ENCODE assay signal across 18 cellular contexts in genomic region chr16:89243664-89244063, GRCh38. TPM values are rescaled to one million over a fixed set of nuclear protein-coding genes. Genes with fewer than 3 reads are reported as not detected.
A peak's percentile ranks its signal among the peaks of the same experiment; 100 is the strongest.
DNase-seq lines count a peak whose midpoint lies in the region; ATAC-seq and TF ChIP-seq lines count a peak whose summit lies in the region.
"Had no signal": no experiment of that assay in that cellular context is flagged by ENCODE, and none has a peak within 500 bp of the region (broad histone marks: within the 10 kb centered on the region; RNA-seq: fewer than 3 reads in every experiment).

No MANE protein-coding gene starts in this region.

- H3K4me3 Mint-ChIP-seq in activated naive CD4-positive, alpha-beta T cell treated with anti-CD3 and anti-CD28 coated beads, Interleukin-2, amount 10 ng/mL, durations not matched to agents 7 days and 5 days, result no peak overlapping the region
- H3K4me3 Mint-ChIP-seq in IgD-negative memory B cell, result peak overlapping the region in 1 of 4 donors; percentile 17
- H3K4me3 Mint-ChIP-seq in immature natural killer cell, result peak overlapping the region in 1 of 5 donors; percentile 57
- H3K4me3 Mint-ChIP-seq in type B pancreatic cell, result peak overlapping the region; percentile 67

- no peak for ATAC-seq in activated naive CD4-positive, alpha-beta T cell treated with anti-CD3 and anti-CD28 coated beads, Interleukin-2, amount 50 U/mL, for 72 hours
- ATAC-seq: activated T-cell treated with anti-CD3 and anti-CD28 coated beads, Interleukin-2, amount 50 U/mL, for 4 hours had no signal

- H3K9me3 Mint-ChIP-seq in activated naive CD4-positive, alpha-beta T cell treated with anti-CD3 and anti-CD28 coated beads, Interleukin-2, amount 50 U/mL, for 72 hours, result no peaks in the 10 kb centered on the region
- peaks cover 2% of the 10 kb centered on the region for H3K9me3 Mint-ChIP-seq in activated naive CD4-positive, alpha-beta T cell treated with anti-CD3 and anti-CD28 coated beads, Interleukin-2, amount 10 ng/mL, durations not matched to agents 7 days and 5 days
- H3K9me3 Mint-ChIP-seq in IgD-negative memory B cell (no peaks in the 10 kb centered on the region), immature natural killer cell (no peaks in the 10 kb centered on the region), type B pancreatic cell (no peaks in the 10 kb centered on the region)
- H3K9me3 Mint-ChIP-seq: activated CD4-positive, alpha-beta memory T cell treated with anti-CD3 and anti-CD28 coated beads, Interleukin-2, amount 10 ng/mL, durations not matched to agents 7 days and 5 days; activated T-cell treated with anti-CD3 and anti-CD28 coated beads, Interleukin-2, amount 50 U/mL, for 4 hours had no signal

- CTCF ChIA-PET in activated naive CD4-positive, alpha-beta T cell treated with anti-CD3 and anti-CD28 coated beads, Interleukin-2, amount 10 ng/mL, durations not matched to agents 7 days and 5 days (lab: Charles Lee), result no interaction called here

- peaks cover 0 to 14% of the 10 kb centered on the region in 2 donors for H3K36me3 Mint-ChIP-seq in activated naive CD4-positive, alpha-beta T cell treated with anti-CD3 and anti-CD28 coated beads, Interleukin-2, amount 50 U/mL, for 72 hours
- H3K36me3 Mint-ChIP-seq in activated naive CD4-positive, alpha-beta T cell treated with anti-CD3 and anti-CD28 coated beads, Interleukin-2, amount 10 ng/mL, durations not matched to agents 7 days and 5 days, result peaks cover 1% of the 10 kb centered on the region
- H3K36me3 Mint-ChIP-seq in IgD-negative memory B cell (no peaks in the 10 kb centered on the region), immature natural killer cell (no peaks in the 10 kb centered on the region), type B pancreatic cell (peaks cover under 1% of the 10 kb centered on the region)

- H3K4me1 Mint-ChIP-seq in activated naive CD4-positive, alpha-beta T cell treated with anti-CD3 and anti-CD28 coated beads, Interleukin-2, amount 10 ng/mL, durations not matched to agents 7 days and 5 days, result peaks cover 32% of the 10 kb centered on the region
- peaks cover 3 to 10% (median 9%) of the 10 kb centered on the region in 3 donors for H3K4me1 Mint-ChIP-seq in IgD-negative memory B cell
- peaks cover 23% of the 10 kb centered on the region in 2 donors for H3K4me1 Mint-ChIP-seq in immature natural killer cell
- H3K4me1 Mint-ChIP-seq in type B pancreatic cell (ENCODE audit: unreplicated experiment), result peaks cover 3% of the 10 kb centered on the region

- peaks cover 4% of the 10 kb centered on the region for H3K27me3 Mint-ChIP-seq in activated naive CD4-positive, alpha-beta T cell treated with anti-CD3 and anti-CD28 coated beads, Interleukin-2, amount 10 ng/mL, durations not matched to agents 7 days and 5 days
- peaks cover 2% of the 10 kb centered on the region for H3K27me3 Mint-ChIP-seq in IgD-negative memory B cell
- peaks cover 9 to 23% (median 19%) of the 10 kb centered on the region in 3 donors for H3K27me3 Mint-ChIP-seq in immature natural killer cell (ENCODE audit: low read depth in 3 of 3)
- H3K27me3 Mint-ChIP-seq in type B pancreatic cell, result no peaks in the 10 kb centered on the region
- H3K27me3 Mint-ChIP-seq: activated CD4-positive, alpha-beta memory T cell treated with anti-CD3 and anti-CD28 coated beads, Interleukin-2, amount 10 ng/mL, durations not matched to agents 7 days and 5 days had no signal

- peak overlapping the region; percentile 32 to 63 for H3K27ac Mint-ChIP-seq in activated naive CD4-positive, alpha-beta T cell treated with anti-CD3 and anti-CD28 coated beads, Interleukin-2, amount 50 U/mL, for 72 hours
- H3K27ac Mint-ChIP-seq in activated naive CD4-positive, alpha-beta T cell treated with anti-CD3 and anti-CD28 coated beads, Interleukin-2, amount 10 ng/mL, durations not matched to agents 7 days and 5 days, result no peak overlapping the region
- peak overlapping the region in 2 of 3 donors; percentile 51 to 71 for H3K27ac Mint-ChIP-seq in IgD-negative memory B cell
- peak overlapping the region; percentile 43 to 85 (median 78) for H3K27ac Mint-ChIP-seq in immature natural killer cell
- no peak overlapping the region for H3K27ac Mint-ChIP-seq in type B pancreatic cell

- TF ChIP-seq CTCF in type B pancreatic cell (conservative IDR thresholded peaks at IDR 0.05), result no peak

- DNase-seq in activated naive CD4-positive, alpha-beta T cell treated with anti-CD3 and anti-CD28 coated beads, Interleukin-2, amount 50 U/mL, for 72 hours (ENCODE audit: low spot score in 2 of 2), result no peak
- DNase-seq in activated naive CD4-positive, alpha-beta T cell treated with anti-CD3 and anti-CD28 coated beads, Interleukin-2, amount 10 ng/mL, durations not matched to agents 7 days and 5 days, result no peak
- DNase-seq in immature natural killer cell (no peak), type B pancreatic cell (ENCODE audit: extremely low spot score, unreplicated experiment) (no peak), HUDEP-2 (lab: John Stamatoyannopoulos, UW; ENCODE audit: unreplicated experiment in 76 of 76) (no peak), LoVo (ENCODE audit: low spot score) (no peak), head of caudate nucleus (no peak)
- DNase-seq: activated CD4-positive, alpha-beta memory T cell treated with anti-CD3 and anti-CD28 coated beads, Interleukin-2, amount 10 ng/mL, durations not matched to agents 7 days and 5 days; activated naive CD4-positive, alpha-beta T cell treated with Interleukin-2 at 50 U/mL for 16 hours; activated T-cell treated with anti-CD3 and anti-CD28 coated beads, Interleukin-2, amount 50 U/mL, for 4 hours; EL; IMR-90; NCI-H1105 treated with DMSO at 0.1 percent for 48 hours; NCI-H2029 treated with DMSO at 0.1 percent for 48 hours; SHP77 treated with DMSO at 0.1 percent for 48 hours had no signal

- intact Hi-C loops in head of caudate nucleus (cut with DNase I), result no loop called here

RNA-seq across cellular contexts. Expression of gene ZNF778, which starts 26.2 kb away (rescaled TPM):
- 10 to 100 TPM in 1 of 2 donors, 1 to 10 TPM in 1; 6.1 to 12.2 TPM for total RNA-seq in activated naive CD4-positive, alpha-beta T cell treated with anti-CD3 and anti-CD28 coated beads, Interleukin-2, amount 50 U/mL, for 72 hours
- polyA plus RNA-seq in IgD-negative memory B cell (1.3 TPM), immature natural killer cell (1 to 10 TPM; 4.0 to 5.0 (median 5.0) TPM)
- 8.2 and 14.4 TPM in 2 replicates for total RNA-seq in type B pancreatic cell (ENCODE audit: low replicate concordance)

RNA-seq across cellular contexts. Expression of gene SLC22A31, which starts 43.3 kb away (rescaled TPM):
- total RNA-seq in activated naive CD4-positive, alpha-beta T cell treated with anti-CD3 and anti-CD28 coated beads, Interleukin-2, amount 50 U/mL, for 72 hours, result 1 to 10 TPM; 1.6 to 3.7 TPM
- polyA plus RNA-seq in IgD-negative memory B cell (not detected), immature natural killer cell (not detected)
- total RNA-seq in type B pancreatic cell (ENCODE audit: low replicate concordance), result 2.9 and 5.3 TPM in 2 replicates
- total RNA-seq: M059J, skeletal muscle tissue had no signal

Comparison
In these comparisons a context has a peak if more than half of its experiments do, and no peak if none do; other contexts are left out.
1. H3K27ac Mint-ChIP-seq: peak in activated naive CD4-positive, alpha-beta T cell treated with anti-CD3 and anti-CD28 coated beads, Interleukin-2, amount 50 U/mL, for 72 hours (2 of 2), IgD-negative memory B cell (2 of 3) and immature natural killer cell (6 of 6); none in activated naive CD4-positive, alpha-beta T cell treated with anti-CD3 and anti-CD28 coated beads, Interleukin-2, amount 10 ng/mL, durations not matched to agents 7 days and 5 days (single experiment) and type B pancreatic cell (single experiment).